8 cellular contexts compared by ENCODE assay signal in genomic region chr6:32529697-32530429, GRCh38. TPM values are rescaled to one million over a fixed set of nuclear protein-coding genes. Genes with fewer than 3 reads are reported as not detected.
A peak's percentile ranks its signal among the peaks of the same experiment; 100 is the strongest.
DNase-seq lines count a peak whose midpoint lies in the region; ATAC-seq and TF ChIP-seq lines count a peak whose summit lies in the region.

Gene HLA-DRB5, minus strand, starts transcription at chr6:32530287. Its CDS starts 63 bp downstream, at chr6:32530224.

- no peaks in the 10 kb centered on the region for H3K4me1 ChIP-seq in right lobe of liver

- H3K27ac Mint-ChIP-seq in activated CD4-positive, alpha-beta memory T cell treated with anti-CD3 and anti-CD28 coated beads for 36 hours, result no peak within 1 kb of the TSS

- no peaks in the 10 kb centered on the region for H3K36me3 Mint-ChIP-seq in activated CD4-positive, alpha-beta memory T cell treated with anti-CD3 and anti-CD28 coated beads for 36 hours

- ATAC-seq in GM21786 (IDR thresholded peaks at IDR 0.05; ENCODE audit: unreplicated experiment), result peak; percentile 55
- peak; percentile 78 to 93 (median 88) for ATAC-seq in right lobe of liver

- no peaks in the 10 kb centered on the region for H3K27me3 Mint-ChIP-seq in activated CD4-positive, alpha-beta memory T cell treated with anti-CD3 and anti-CD28 coated beads for 36 hours

- no peak for TF ChIP-seq CTCF in right lobe of liver (IDR thresholded peaks at IDR 0.05)

- H3K4me3 ChIP-seq in right lobe of liver, result no peak within 1 kb of the TSS
- H3K4me3 ChIP-seq in H7 (ENCODE audit: insufficient read depth, low read depth, low read length), result no peak within 1 kb of the TSS

- no peaks in the 10 kb centered on the region for H3K36me3 ChIP-seq in right lobe of liver
- no peaks in the 10 kb centered on the region for H3K36me3 ChIP-seq in H7 (replicated peaks; ENCODE audit: control insufficient read depth, insufficient read depth, low read length)

- H3K9me3 Mint-ChIP-seq in activated CD4-positive, alpha-beta memory T cell treated with anti-CD3 and anti-CD28 coated beads for 36 hours, result no peaks in the 10 kb centered on the region

- POLR2A ChIA-PET in activated CD4-positive, alpha-beta memory T cell treated with anti-CD3 and anti-CD28 coated beads for 36 hours (lab: Charles Lee), result no interaction called here

- no peak for TF ChIP-seq POLR2A in right lobe of liver (IDR thresholded peaks at IDR 0.05)

- H3K27me3 ChIP-seq in right lobe of liver, result no peaks in the 10 kb centered on the region
- H3K27me3 ChIP-seq in H7 (ENCODE audit: control insufficient read depth, insufficient read depth, low read length), result no peaks in the 10 kb centered on the region

- peak; percentile 5 for DNase-seq in Daoy (ENCODE audit: low read depth)
- no peak for DNase-seq in activated CD4-positive, alpha-beta memory T cell treated with anti-CD3 and anti-CD28 coated beads for 36 hours
- peak; percentile 30 to 46 (median 39) for DNase-seq in right lobe of liver
- no peak for DNase-seq in NCI-H774 (lab: John Stamatoyannopoulos, UW)
- DNase-seq in H7, result no peak
- no peak for DNase-seq in NCI-H524 (lab: John Stamatoyannopoulos, UW)
- no peak for DNase-seq in RPMI8226

- intact Hi-C loops in activated CD4-positive, alpha-beta memory T cell treated with anti-CD3 and anti-CD28 coated beads for 36 hours (cut with micrococcal nuclease), result loop anchor here (5.0 kb wide), 1 partner anchor 42 kb away; no protein-coding TSS in a partner anchor
- intact Hi-C loops in right lobe of liver (cut with DNase I), result no loop called here

- CTCF ChIA-PET in activated CD4-positive, alpha-beta memory T cell treated with anti-CD3 and anti-CD28 coated beads for 36 hours (lab: Charles Lee), result no interaction called here

- peak within 1 kb of the TSS; percentile 48 for H3K4me3 Mint-ChIP-seq in activated CD4-positive, alpha-beta memory T cell treated with anti-CD3 and anti-CD28 coated beads for 36 hours

- H3K4me1 Mint-ChIP-seq in activated CD4-positive, alpha-beta memory T cell treated with anti-CD3 and anti-CD28 coated beads for 36 hours (ENCODE audit: low read depth), result no peaks in the 10 kb centered on the region

- 0% methylated on average over 2 of the region's 4 CpGs for WGBS in right lobe of liver (ENCODE audit: insufficient coverage, low coverage, low lambda C conversion rate, missing lambda C conversion rate)

- H3K9me3 ChIP-seq in right lobe of liver, result no peaks in the 10 kb centered on the region

- H3K27ac ChIP-seq in right lobe of liver, result peak within 1 kb of the TSS in 1 of 3 donors; percentile 7

RNA-seq across cellular contexts. Expression of gene HLA-DRB5, which starts in this region (rescaled TPM):
- total RNA-seq in Daoy (2014; rRNA removed; shearing (Covaris generic)), result not detected in 2 replicates
- under 1 TPM; 0.48 to 0.82 TPM for total RNA-seq in activated CD4-positive, alpha-beta memory T cell treated with anti-CD3 and anti-CD28 coated beads for 36 hours
- 10 to 100 TPM in 2 of 6 experiments, 1 to 10 TPM in 3, under 1 TPM in 1; 0.86 to 42.5 (median 5.0) TPM for total RNA-seq in right lobe of liver
- 0.21 TPM in 1 of 2 replicates, not detected in the other for total RNA-seq in H7 (2014; rRNA removed; shearing (Covaris generic))

Comparison
In these comparisons a context has a peak if more than half of its experiments do, and no peak if none do; other contexts are left out.
1. Peak in DNase-seq in Daoy; RNA of the gene not detected or under 1 TPM.
2. DNase-seq: peak in right lobe of liver (3 of 3); none in activated CD4-positive, alpha-beta memory T cell treated with anti-CD3 and anti-CD28 coated beads for 36 hours (single experiment), NCI-H774 (single experiment), H7 (single experiment), NCI-H524 (0 of 2) and RPMI8226 (single experiment).